Comparison of ENCODE assay signal across 8 cellular contexts in the genomic region with DNA sequence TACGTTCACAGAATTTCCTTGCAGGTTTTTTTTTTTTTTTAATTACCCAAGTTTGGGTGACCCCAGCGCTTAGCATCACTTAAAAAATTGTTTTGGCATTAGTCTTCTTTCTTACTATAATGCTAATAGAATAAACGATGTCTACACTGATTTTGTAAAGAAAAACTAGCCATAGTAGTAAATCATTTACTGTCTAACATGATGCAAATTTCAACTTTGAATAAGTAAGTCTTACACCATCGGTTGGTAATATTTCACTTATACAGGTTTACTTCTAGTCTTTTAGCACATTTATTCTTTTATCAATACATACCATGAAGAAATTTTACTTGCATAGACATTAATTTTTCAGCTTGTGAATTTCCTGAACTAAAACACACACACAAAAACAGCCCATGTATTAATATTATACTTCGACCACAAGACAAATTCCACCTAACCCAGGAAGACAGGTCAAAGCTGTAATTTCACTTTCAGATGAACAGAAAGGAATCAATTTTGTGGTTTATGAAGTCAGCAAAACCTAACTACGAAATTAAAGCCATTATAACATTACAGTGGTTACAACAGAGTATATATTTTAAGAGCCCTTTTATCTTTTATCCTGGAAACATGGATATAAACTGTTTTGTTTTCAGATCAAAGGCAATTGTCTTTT. TPM values are rescaled to one million over a fixed set of nuclear protein-coding genes. Genes with fewer than 3 reads are reported as not detected.
DNase-seq lines count a peak whose midpoint lies in the region; ATAC-seq and TF ChIP-seq lines count a peak whose summit lies in the region.

No MANE protein-coding gene starts in this region.

- ATAC-seq in GM19463 (IDR thresholded peaks at IDR 0.05; ENCODE audit: unreplicated experiment): peak; percentile 23
- no peak for ATAC-seq in GM21381 (IDR thresholded peaks at IDR 0.05; ENCODE audit: unreplicated experiment)

- H3K79me2 ChIP-seq in ACC112 (ENCODE audit: control insufficient read depth, insufficient read depth, low read length, unreplicated experiment) (peaks cover 67% of the 10 kb centered on the region), fibroblast of lung (ENCODE audit: control insufficient read depth, insufficient read depth, low read length) (peaks cover 38% of the 10 kb centered on the region)

- H3K27ac ChIP-seq in ACC112 (ENCODE audit: low read depth, low read length) (no peak overlapping the region), fibroblast of lung (ENCODE audit: insufficient read depth, low read length) (no peak overlapping the region)

- H3K4me3 ChIP-seq in ACC112 (ENCODE audit: low read depth, low read length) (peak overlapping the region; percentile 96), LNCaP clone FGC (ENCODE audit: low read depth, low read length) (peak overlapping the region; percentile 94), fibroblast of lung (replicated peaks in 1 of 4; ENCODE audit: control extremely low read depth in 1 of 4, insufficient read depth in 1 of 4, low read depth in 3 of 4, low read length in 4 of 4) (peak overlapping the region in 3 of 4 experiments; percentile 95 to 99 (median 98))

- no peak for TF ChIP-seq CTCF in LNCaP clone FGC (IDR thresholded peaks at IDR 0.05; ENCODE audit: control insufficient read depth, extremely low read depth, insufficient read depth)
- no peak for TF ChIP-seq CTCF in fibroblast of lung (conservative IDR thresholded peaks at IDR 0.05 in 1 of 2, IDR thresholded peaks at IDR 0.05 in 1 of 2; ENCODE audit: low read depth in 1 of 2, low read length in 2 of 2)

- H4K20me1 ChIP-seq in fibroblast of lung (ENCODE audit: control insufficient read depth, extremely low read depth, insufficient read depth, low read length): no peaks in the 10 kb centered on the region

- H2AFZ ChIP-seq in ACC112 (ENCODE audit: low read length, unreplicated experiment): no peak overlapping the region
- H2AFZ ChIP-seq in fibroblast of lung (ENCODE audit: low read length): no peak overlapping the region

- no peak for DNase-seq in LNCaP clone FGC (ENCODE audit: low read depth)
- DNase-seq in fibroblast of lung (ENCODE audit: low read depth in 2 of 2): peak in 1 of 2 donors; percentile 11
- no peak for DNase-seq in MV-4-11 (lab: John Stamatoyannopoulos, UW)
- DNase-seq in retina: no peak
- no peak for DNase-seq in medulla oblongata (ENCODE audit: extremely low spot score)

- H3K9ac ChIP-seq in fibroblast of lung (ENCODE audit: insufficient read depth, low read length): no peak overlapping the region

- H3K36me3 ChIP-seq in ACC112 (ENCODE audit: insufficient read depth, low read length): no peaks in the 10 kb centered on the region
- H3K36me3 ChIP-seq in fibroblast of lung (ENCODE audit: control insufficient read depth, insufficient read depth, low read length): no peaks in the 10 kb centered on the region

- H3K27me3 ChIP-seq in ACC112 (ENCODE audit: insufficient read depth, low read length): no peaks in the 10 kb centered on the region
- H3K27me3 ChIP-seq in fibroblast of lung (ENCODE audit: control insufficient read depth, insufficient read depth, low read length): no peaks in the 10 kb centered on the region

- no peak overlapping the region for H3K4me2 ChIP-seq in fibroblast of lung (ENCODE audit: extremely low read depth, insufficient read depth, low read length)

- H3K9me3 ChIP-seq in fibroblast of lung (ENCODE audit: control insufficient read depth, insufficient read depth, low read depth, low read length): no peaks in the 10 kb centered on the region

- H3K4me1 ChIP-seq in ACC112 (ENCODE audit: control insufficient read depth, insufficient read depth, low read length, unreplicated experiment): peaks cover 33% of the 10 kb centered on the region
- H3K4me1 ChIP-seq in fibroblast of lung (ENCODE audit: control insufficient read depth, extremely low read depth, insufficient read depth, low read length): peaks cover 3% of the 10 kb centered on the region

RNA-seq across cellular contexts. Expression of a gene that starts 1.9 kb away (rescaled TPM):
- total RNA-seq in fibroblast of lung: 49.5 and 79.6 TPM in 2 replicates
- polyA plus RNA-seq in fibroblast of lung: 23.8 and 26.6 TPM in 2 replicates
- polyA plus RNA-seq in fibroblast of lung (2012): 23.5 and 26.7 TPM in 2 replicates
- 14.5 and 26.2 TPM in 2 replicates for polyA minus RNA-seq in fibroblast of lung (ENCODE audit: low replicate concordance)
